Comparison of ENCODE assay signal across 16 cellular contexts in genomic region chrX:149881081-149881711, GRCh38. TPM values are rescaled to one million over a fixed set of nuclear protein-coding genes. Genes with fewer than 3 reads are reported as not detected.
DNase-seq lines count a peak whose midpoint lies in the region; ATAC-seq and TF ChIP-seq lines count a peak whose summit lies in the region.
"Had no signal": no experiment of that assay in that cellular context is flagged by ENCODE, and none has a peak within 500 bp of the region (broad histone marks: within the 10 kb centered on the region; RNA-seq: fewer than 3 reads in every experiment).

A gene with protein sequence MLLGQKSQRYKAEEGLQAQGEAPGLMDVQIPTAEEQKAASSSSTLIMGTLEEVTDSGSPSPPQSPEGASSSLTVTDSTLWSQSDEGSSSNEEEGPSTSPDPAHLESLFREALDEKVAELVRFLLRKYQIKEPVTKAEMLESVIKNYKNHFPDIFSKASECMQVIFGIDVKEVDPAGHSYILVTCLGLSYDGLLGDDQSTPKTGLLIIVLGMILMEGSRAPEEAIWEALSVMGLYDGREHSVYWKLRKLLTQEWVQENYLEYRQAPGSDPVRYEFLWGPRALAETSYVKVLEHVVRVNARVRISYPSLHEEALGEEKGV (plus strand): TSS chrX:149881183. CDS start chrX:149884273, 3,090 bp downstream.

- no peak within 1 kb of the TSS for H2BK15ac ChIP-seq in mesendoderm (replicated peaks; ENCODE audit: low read depth)

- no peak within 1 kb of the TSS for H2AK5ac ChIP-seq in mesendoderm (ENCODE audit: low read length)

- no peak within 1 kb of the TSS for H3K27ac ChIP-seq in mesendoderm (ENCODE audit: low read depth, low read length)
- H3K27ac ChIP-seq: brain microvascular endothelial cell, heart right ventricle, stomach had no signal

- peak; percentile 42 for TF ChIP-seq CTCF in GM12872 (IDR thresholded peaks at IDR 0.05; ENCODE audit: insufficient read depth, low read depth, low read length)

- no CpG with 5 or more reads among the region's 33 CpGs for WGBS in mesendoderm (ENCODE audit: extremely low coverage, insufficient coverage, low lambda C conversion rate)

- no peaks in the 10 kb centered on the region for H3K4me1 ChIP-seq in mesendoderm (ENCODE audit: control insufficient read depth, low read depth, low read length)
- H3K4me1 ChIP-seq: heart right ventricle, stomach had no signal

- H3K4me3 ChIP-seq in mesendoderm (ENCODE audit: low read length): no peak within 1 kb of the TSS
- H3K4me3 ChIP-seq: heart right ventricle, lung, stomach had no signal

- H3K9ac ChIP-seq in mesendoderm (ENCODE audit: low read length): no peak within 1 kb of the TSS

- no peak within 1 kb of the TSS for H3K23ac ChIP-seq in mesendoderm (ENCODE audit: low read length)

- no peak within 1 kb of the TSS for H3K56ac ChIP-seq in mesendoderm (ENCODE audit: low read length)

- H4K8ac ChIP-seq in mesendoderm (ENCODE audit: low read depth, low read length): no peak within 1 kb of the TSS

- no peak within 1 kb of the TSS for H2BK120ac ChIP-seq in mesendoderm (ENCODE audit: low read depth, low read length)

- H3K4ac ChIP-seq in mesendoderm (ENCODE audit: low read depth, low read length): no peak within 1 kb of the TSS

- H3K4me2 ChIP-seq in mesendoderm (ENCODE audit: low read length): no peak within 1 kb of the TSS

- H3K79me1 ChIP-seq in mesendoderm (ENCODE audit: low read length): no peaks in the 10 kb centered on the region

- in situ Hi-C loops in SK-MEL-5 (cut with HindIII; ENCODE audit: low pct_unique_long_range_greater_than_20kb, low sequenced_read_pairs): no loop called here

- no peaks in the 10 kb centered on the region for H3K36me3 ChIP-seq in mesendoderm (ENCODE audit: control insufficient read depth, insufficient read depth, low read length)
- H3K36me3 ChIP-seq: brain microvascular endothelial cell, heart right ventricle, stomach had no signal

- peak; percentile 9 for DNase-seq in DMS 273 (lab: John Stamatoyannopoulos, UW; ENCODE audit: unreplicated experiment)
- no peak for DNase-seq in DMS 273 treated with DMSO at 0.1 percent for 48 hours (lab: John Stamatoyannopoulos, UW)
- peak; percentile 2 for DNase-seq in SK-MEL-5 (ENCODE audit: low read depth, low spot score)
- peak; percentile 15 for DNase-seq in mesendoderm
- DNase-seq in DMS79 treated with DMSO at 0.1 percent for 48 hours (lab: John Stamatoyannopoulos, UW): no peak
- DNase-seq: 8988T, brain microvascular endothelial cell, heart right ventricle, MV-4-11, NCI-H82, stomach had no signal

- no peak within 1 kb of the TSS for H4K5ac ChIP-seq in mesendoderm (ENCODE audit: low read length)

- ATAC-seq in HG03520 (IDR thresholded peaks at IDR 0.05; ENCODE audit: unreplicated experiment) (no peak), HG03108 (IDR thresholded peaks at IDR 0.05; ENCODE audit: unreplicated experiment) (no peak)
- ATAC-seq: heart right ventricle had no signal

- H3K18ac ChIP-seq in mesendoderm (ENCODE audit: low read length): no peak within 1 kb of the TSS

- H2BK5ac ChIP-seq in mesendoderm (ENCODE audit: low read length): no peak within 1 kb of the TSS

- H3K79me2 ChIP-seq in mesendoderm (ENCODE audit: control insufficient read depth, insufficient read depth, low read length): no peaks in the 10 kb centered on the region

- H3K27me3 ChIP-seq in mesendoderm (ENCODE audit: insufficient read depth, low read length, poor library complexity): no peaks in the 10 kb centered on the region
- H3K27me3 ChIP-seq: brain microvascular endothelial cell, stomach had no signal

RNA-seq across cellular contexts. Expression of the gene that starts here (rescaled TPM):
- 0.13 TPM in 1 of 2 replicates, not detected in the other for total RNA-seq in SK-MEL-5 (2014; rRNA removed; shearing (Covaris generic))
- 0.11 TPM in 1 of 2 replicates, not detected in the other for polyA plus RNA-seq in SK-MEL-5 (2015; cell fraction: cytosol; rRNA removed)
- polyA plus RNA-seq in SK-MEL-5 (2015; cell fraction: nucleus; rRNA removed): not detected in 2 replicates
- not detected for polyA plus RNA-seq in mesendoderm (2013, experiment 1 of 2)
- 0.03 TPM for polyA plus RNA-seq in mesendoderm (2013, experiment 2 of 2)
- total RNA-seq: heart right ventricle, lung, osteocyte, stomach had no signal
- polyA plus RNA-seq: heart right ventricle, lung, stomach had no signal

Comparison
In these comparisons a context has a peak if more than half of its experiments do, and no peak if none do; other contexts are left out.
1. DNase-seq: peak in DMS 273 (single experiment) and mesendoderm (single experiment); none in DMS 273 treated with DMSO at 0.1 percent for 48 hours (single experiment) and DMS79 treated with DMSO at 0.1 percent for 48 hours (single experiment).
2. Peak in DNase-seq in SK-MEL-5; RNA of the gene not detected or under 1 TPM.